ENCODE assay signal across 8 cellular contexts in the genomic region with DNA sequence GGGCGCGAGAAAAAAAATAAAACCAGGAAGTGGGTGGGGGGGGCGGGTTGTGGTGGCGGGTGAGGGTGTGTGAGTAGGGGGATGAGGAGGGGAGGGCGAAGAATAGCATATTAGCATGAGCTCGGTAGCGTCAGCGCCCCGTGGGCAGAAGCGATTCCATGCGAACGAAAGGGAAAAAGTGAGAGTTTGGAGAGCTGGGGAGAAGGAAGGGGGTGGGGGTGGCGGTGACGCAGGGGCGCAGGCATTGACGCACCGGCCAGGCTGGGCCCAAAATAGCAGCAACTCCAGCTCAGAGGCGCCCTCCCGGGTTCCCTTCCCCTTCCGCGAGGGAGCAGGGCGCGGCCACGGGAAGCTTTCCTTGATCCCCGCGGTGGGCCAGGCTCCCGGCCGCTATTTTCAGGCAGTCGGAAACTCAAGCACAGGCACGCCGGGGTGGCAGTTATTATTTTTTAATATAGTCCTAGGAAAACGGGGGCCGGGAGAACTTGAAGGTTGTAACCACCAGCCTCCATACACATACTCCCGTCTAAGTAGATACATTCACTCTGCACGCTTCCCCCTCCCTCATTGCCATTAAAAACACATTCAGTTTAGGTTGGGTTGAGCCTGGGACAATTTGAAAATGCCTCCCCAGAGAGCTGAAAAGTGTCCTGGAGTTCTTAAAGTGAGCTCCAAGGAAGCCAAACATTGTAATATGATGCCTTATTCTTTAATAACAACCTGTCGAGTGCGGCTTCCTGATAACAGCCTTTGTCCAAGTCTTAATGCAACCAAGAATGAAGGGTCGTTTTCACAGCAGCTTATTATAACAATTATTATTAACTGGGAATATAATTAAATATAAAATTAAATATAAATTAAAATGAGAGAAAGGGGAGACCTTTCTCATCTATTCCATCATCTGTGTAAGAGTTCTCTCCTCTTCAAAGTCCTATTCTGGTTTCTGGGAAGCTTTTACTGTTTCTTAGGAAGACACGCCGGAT. TPM values are rescaled to one million over a fixed set of nuclear protein-coding genes. Genes with fewer than 3 reads are reported as not detected.
DNase-seq lines count a peak whose midpoint lies in the region; ATAC-seq and TF ChIP-seq lines count a peak whose summit lies in the region.

No MANE protein-coding gene starts in this region.

- peaks cover 8 to 9% of the 10 kb centered on the region in 2 donors for H3K36me3 Mint-ChIP-seq in CD14-positive monocyte
- H3K36me3 Mint-ChIP-seq in nephron progenitor cell (ENCODE audit: low read depth): no peaks in the 10 kb centered on the region

- no peak for TF ChIP-seq CTCF in CD14-positive monocyte (IDR thresholded peaks at IDR 0.05)
- no peak for TF ChIP-seq CTCF in GM20000 (IDR thresholded peaks at IDR 0.05; ENCODE audit: extremely low read depth, missing control alignments)
- no peak for TF ChIP-seq CTCF in fibroblast of pulmonary artery (IDR thresholded peaks at IDR 0.05; ENCODE audit: low read length, missing control alignments)
- TF ChIP-seq CTCF in nephron progenitor cell (IDR thresholded peaks at IDR 0.05): no peak

- peaks cover 2 to 15% (median 10%) of the 10 kb centered on the region in 7 donors for H3K9me3 Mint-ChIP-seq in CD14-positive monocyte
- no peaks in the 10 kb centered on the region for H3K9me3 Mint-ChIP-seq in nephron progenitor cell
- H3K9me3 Mint-ChIP-seq in stimulated activated naive CD8-positive, alpha-beta T cell treated with anti-CD3 and anti-CD28 coated beads, Interleukin-15, amount 100 ng/mL, for 72 hours: no peaks in the 10 kb centered on the region

- no peak overlapping the region for H3K27ac ChIP-seq in HUES6 (ENCODE audit: low read depth, low read length)

- peaks cover 45% of the 10 kb centered on the region for H3K4me1 Mint-ChIP-seq in CD14-positive monocyte
- peaks cover 38% of the 10 kb centered on the region for H3K4me1 Mint-ChIP-seq in nephron progenitor cell
- H3K4me1 Mint-ChIP-seq in stimulated activated naive CD8-positive, alpha-beta T cell treated with anti-CD3 and anti-CD28 coated beads, Interleukin-15, amount 100 ng/mL, for 72 hours: peaks cover 48% of the 10 kb centered on the region

- H3K9ac ChIP-seq in HUES6 (ENCODE audit: low read length): peak overlapping the region; percentile 32

- H3K27me3 ChIP-seq in HUES6 (ENCODE audit: control insufficient read depth, insufficient read depth, low read length): peaks cover 42% of the 10 kb centered on the region

- no peaks in the 10 kb centered on the region for H3K9me3 ChIP-seq in HUES6 (ENCODE audit: control insufficient read depth, insufficient read depth, low read depth, low read length)

- peak overlapping the region; percentile 89 for H3K4me3 ChIP-seq in HUES6 (ENCODE audit: low read depth, low read length)
- peak overlapping the region; percentile 92 for H3K4me3 ChIP-seq in fibroblast of pulmonary artery (replicated peaks; ENCODE audit: low read depth, low read length)

- peak overlapping the region; percentile 97 to 99 (median 98) for H3K27ac Mint-ChIP-seq in CD14-positive monocyte
- peak overlapping the region; percentile 72 for H3K27ac Mint-ChIP-seq in nephron progenitor cell
- peak overlapping the region; percentile 93 to 99 for H3K27ac Mint-ChIP-seq in stimulated activated naive CD8-positive, alpha-beta T cell treated with anti-CD3 and anti-CD28 coated beads, Interleukin-15, amount 100 ng/mL, for 72 hours

- H3K27me3 Mint-ChIP-seq in CD14-positive monocyte (ENCODE audit: low read depth in 3 of 3) (peaks cover 15 to 25% (median 21%) of the 10 kb centered on the region in 3 donors), nephron progenitor cell (ENCODE audit: low read depth, poor library complexity) (peaks cover 48% of the 10 kb centered on the region)
- peaks cover 8% of the 10 kb centered on the region for H3K27me3 Mint-ChIP-seq in stimulated activated naive CD8-positive, alpha-beta T cell treated with anti-CD3 and anti-CD28 coated beads, Interleukin-15, amount 100 ng/mL, for 72 hours

- ATAC-seq in stimulated activated naive CD8-positive, alpha-beta T cell treated with anti-CD3 and anti-CD28 coated beads, Interleukin-15, amount 100 ng/mL, for 72 hours: peak; percentile 40

- DNase-seq in CD14-positive monocyte (ENCODE audit: low spot score): peak; percentile 90
- DNase-seq in GM20000 (ENCODE audit: low spot score): peak; percentile 67
- DNase-seq in RPMI7951 (ENCODE audit: low read depth): peak; percentile 93
- peak; percentile 82 for DNase-seq in activated gamma-delta T cell (lab: John Stamatoyannopoulos, UW)
- peak; percentile 97 for DNase-seq in fibroblast of pulmonary artery (ENCODE audit: low read depth)
- peak; percentile 66 for DNase-seq in nephron progenitor cell
- DNase-seq in stimulated activated naive CD8-positive, alpha-beta T cell treated with anti-CD3 and anti-CD28 coated beads, Interleukin-15, amount 100 ng/mL, for 72 hours: peak; percentile 81 to 88

- H3K4me1 ChIP-seq in HUES6 (ENCODE audit: control insufficient read depth, insufficient read depth, low read length): peaks cover 18% of the 10 kb centered on the region

- H3K4me3 Mint-ChIP-seq in CD14-positive monocyte (peak overlapping the region; percentile 96 to 97), nephron progenitor cell (peak overlapping the region; percentile 89)
- H3K4me3 Mint-ChIP-seq in stimulated activated naive CD8-positive, alpha-beta T cell treated with anti-CD3 and anti-CD28 coated beads, Interleukin-15, amount 100 ng/mL, for 72 hours: peak overlapping the region; percentile 91 to 96

- intact Hi-C loops in CD14-positive monocyte (cut with micrococcal nuclease): loop anchor here (5.0 to 10.0 kb wide), 2 partner anchors 68 to 130 kb away; no protein-coding TSS in a partner anchor

- H3K36me3 ChIP-seq in HUES6 (ENCODE audit: control insufficient read depth, insufficient read depth, low read length): no peaks in the 10 kb centered on the region

RNA-seq across cellular contexts. Expression of gene NR4A2, which starts 2.3 kb away (rescaled TPM):
- polyA plus RNA-seq in CD14-positive monocyte: 10 to 100 TPM; 12.1 to 21.6 TPM
- total RNA-seq in RPMI7951 (2014; rRNA removed; shearing (Covaris generic)): 0.59 and 0.96 TPM in 2 replicates
